24 cellular contexts compared by ENCODE assay signal in the genomic region with DNA sequence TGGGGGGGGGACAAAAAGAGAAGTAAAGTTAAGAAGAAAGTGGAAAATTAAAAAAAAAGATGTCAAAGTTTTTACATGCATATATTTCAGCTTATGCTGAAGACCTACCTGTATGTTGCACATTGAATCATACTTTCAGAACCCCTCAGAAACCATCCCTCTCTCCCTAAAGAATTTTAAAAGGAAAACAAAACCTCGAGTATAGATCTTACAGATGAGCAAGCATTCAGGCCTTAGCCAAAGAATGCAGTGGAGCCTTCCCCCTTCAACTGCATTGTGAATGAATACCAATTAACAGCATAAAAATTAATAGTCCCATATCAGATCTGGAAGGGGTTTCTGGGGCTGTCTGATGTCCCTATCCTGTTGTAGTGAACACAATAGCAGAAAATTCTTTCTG. TPM values are rescaled to one million over a fixed set of nuclear protein-coding genes. Genes with fewer than 3 reads are reported as not detected.
DNase-seq lines count a peak whose midpoint lies in the region; FAIRE-seq and TF ChIP-seq lines count a peak whose summit lies in the region.
"Had no signal": no experiment of that assay in that cellular context is flagged by ENCODE, and none has a peak within 500 bp of the region (broad histone marks: within the 10 kb centered on the region; RNA-seq: fewer than 3 reads in every experiment).

No MANE protein-coding gene starts in this region.

- H3K9me3 ChIP-seq in neutrophil (no peaks in the 10 kb centered on the region), BE2C (no peaks in the 10 kb centered on the region)
- H3K9me3 ChIP-seq: suprapubic skin had no signal

- peak overlapping the region; percentile 33 for H3K27ac Mint-ChIP-seq in activated naive CD4-positive, alpha-beta T cell treated with anti-CD3 and anti-CD28 coated beads for 36 hours
- H3K27ac Mint-ChIP-seq in activated naive CD8-positive, alpha-beta T cell treated with anti-CD3 and anti-CD28 coated beads for 36 hours, result peak overlapping the region; percentile 79

- H3K36me3 ChIP-seq in neutrophil (peaks cover 100% of the 10 kb centered on the region), BE2C (peaks cover 85% of the 10 kb centered on the region)

- CTCF ChIA-PET in activated naive CD4-positive, alpha-beta T cell treated with anti-CD3 and anti-CD28 coated beads for 36 hours (lab: Charles Lee), result no interaction called here

- no peak for DNase-seq in activated naive CD4-positive, alpha-beta T cell treated with anti-CD3 and anti-CD28 coated beads for 36 hours
- no peak for DNase-seq in activated naive CD4-positive, alpha-beta T cell treated with anti-CD3 and anti-CD28 coated beads, Interleukin-2, amount 50 U/mL, for 16 hours
- no peak for DNase-seq in GM12892 (ENCODE audit: insufficient read length)
- DNase-seq in activated naive CD8-positive, alpha-beta T cell treated with anti-CD3 and anti-CD28 coated beads for 36 hours, result no peak
- DNase-seq in BE2C, result no peak
- no peak for DNase-seq in DMS114 treated with DMSO at 0.1 percent for 48 hours (lab: John Stamatoyannopoulos, UW; ENCODE audit: unreplicated experiment)
- no peak for DNase-seq in HPDE6-E6E7 (ENCODE audit: extremely low spot score)
- DNase-seq: activated CD4-positive, alpha-beta T cell treated with anti-CD3 and anti-CD28 coated beads for 1 hour; central memory CD4-positive, alpha-beta T cell; DMS79 treated with DMSO at 0.1 percent for 48 hours; kidney glomerular epithelial cell; NCI-H2029; NCI-H446; retina; RPMI8226; stimulated activated CD4-positive, alpha-beta T cell treated with anti-CD3 and anti-CD28 coated beads, Interleukin-12 subunit alpha, Interleukin-12 subunit beta, amount 100 ng/mL, for 4 hours; stimulated activated CD8-positive, alpha-beta memory T cell treated with anti-CD3 and anti-CD28 coated beads, Interleukin-4, amount 100 ng/mL, for 48 hours had no signal

- FAIRE-seq in GM12892 (lab: Jason Lieb, UNC), result no peak
- FAIRE-seq: frontal cortex, K562 had no signal

- H3K27ac ChIP-seq in neutrophil, result peak overlapping the region; percentile 26
- H3K27ac ChIP-seq: suprapubic skin had no signal

- TF ChIP-seq CTCF in neutrophil (IDR thresholded peaks at IDR 0.05) (no peak), BE2C (IDR thresholded peaks at IDR 0.05; ENCODE audit: low read depth, low read length) (no peak)

- no peaks in the 10 kb centered on the region for H3K27me3 ChIP-seq in neutrophil
- no peaks in the 10 kb centered on the region for H3K27me3 ChIP-seq in BE2C
- H3K27me3 ChIP-seq: suprapubic skin had no signal

- H3K4me1 Mint-ChIP-seq in activated naive CD4-positive, alpha-beta T cell treated with anti-CD3 and anti-CD28 coated beads for 36 hours (ENCODE audit: low read depth), result peaks cover 38% of the 10 kb centered on the region
- peaks cover 41% of the 10 kb centered on the region for H3K4me1 Mint-ChIP-seq in activated naive CD8-positive, alpha-beta T cell treated with anti-CD3 and anti-CD28 coated beads for 36 hours

- intact Hi-C loops in activated naive CD4-positive, alpha-beta T cell treated with anti-CD3 and anti-CD28 coated beads for 36 hours (cut with micrococcal nuclease), result no loop called here

- no peak overlapping the region for H3K4me3 ChIP-seq in neutrophil (ENCODE audit: low read depth in 1 of 2, low read length in 1 of 2)
- H3K4me3 ChIP-seq in BE2C (ENCODE audit: low read depth, low read length), result no peak overlapping the region
- H3K4me3 ChIP-seq: K562, suprapubic skin had no signal

- H3K9me3 Mint-ChIP-seq in activated naive CD4-positive, alpha-beta T cell treated with anti-CD3 and anti-CD28 coated beads for 36 hours, result no peaks in the 10 kb centered on the region
- H3K9me3 Mint-ChIP-seq in activated naive CD8-positive, alpha-beta T cell treated with anti-CD3 and anti-CD28 coated beads for 36 hours, result no peaks in the 10 kb centered on the region
- H3K9me3 Mint-ChIP-seq: neural crest cell had no signal

- H3K27me3 Mint-ChIP-seq in activated naive CD4-positive, alpha-beta T cell treated with anti-CD3 and anti-CD28 coated beads for 36 hours (ENCODE audit: low read depth), result no peaks in the 10 kb centered on the region
- H3K27me3 Mint-ChIP-seq in activated naive CD8-positive, alpha-beta T cell treated with anti-CD3 and anti-CD28 coated beads for 36 hours, result no peaks in the 10 kb centered on the region

- H3K4me1 ChIP-seq in neutrophil (ENCODE audit: control insufficient read depth in 1 of 2, insufficient read depth in 1 of 2, low read depth in 1 of 2, low read length in 1 of 2) (no peaks in the 10 kb centered on the region), BE2C (no peaks in the 10 kb centered on the region)

- H3K4me3 Mint-ChIP-seq in activated naive CD4-positive, alpha-beta T cell treated with anti-CD3 and anti-CD28 coated beads for 36 hours, result no peak overlapping the region
- no peak overlapping the region for H3K4me3 Mint-ChIP-seq in activated naive CD8-positive, alpha-beta T cell treated with anti-CD3 and anti-CD28 coated beads for 36 hours
- H3K4me3 Mint-ChIP-seq: neural crest cell had no signal

- peaks cover 58% of the 10 kb centered on the region for H3K36me3 Mint-ChIP-seq in activated naive CD4-positive, alpha-beta T cell treated with anti-CD3 and anti-CD28 coated beads for 36 hours (ENCODE audit: low read depth)
- H3K36me3 Mint-ChIP-seq in activated naive CD8-positive, alpha-beta T cell treated with anti-CD3 and anti-CD28 coated beads for 36 hours, result peaks cover 68% of the 10 kb centered on the region

- TF ChIP-seq POLR2A in GM12892 (IDR thresholded peaks at IDR 0.05; ENCODE audit: low read depth, low read length), result peak; percentile 50

RNA-seq across cellular contexts. Expression of gene KDELR3, which starts 16.3 kb away (rescaled TPM):
- total RNA-seq in activated naive CD4-positive, alpha-beta T cell treated with anti-CD3 and anti-CD28 coated beads for 36 hours, result under 1 TPM; 0.57 to 0.77 TPM
- polyA plus RNA-seq in GM12892 (2012; ENCODE audit: missing spikeins), result 0.34 TPM
- total RNA-seq in activated naive CD8-positive, alpha-beta T cell treated with anti-CD3 and anti-CD28 coated beads for 36 hours, result 1 to 10 TPM in 1 of 2 experiments, under 1 TPM in 1; 0.72 to 1.3 TPM
- polyA plus RNA-seq in BE2C (2012; ENCODE audit: insufficient read depth, insufficient read length, low read depth), result not detected

RNA-seq across cellular contexts. Expression of gene DDX17, which starts 21.9 kb away (rescaled TPM):
- 100 to 1,000 TPM; 319 to 341 TPM for total RNA-seq in activated naive CD4-positive, alpha-beta T cell treated with anti-CD3 and anti-CD28 coated beads for 36 hours
- polyA plus RNA-seq in GM12892 (2012; ENCODE audit: missing spikeins), result 218 TPM
- total RNA-seq in activated naive CD8-positive, alpha-beta T cell treated with anti-CD3 and anti-CD28 coated beads for 36 hours, result 100 to 1,000 TPM; 254 to 256 TPM
- polyA plus RNA-seq in BE2C (2012; ENCODE audit: insufficient read depth, insufficient read length, low read depth), result 237 TPM

RNA-seq across cellular contexts. Expression of gene KCNJ4, which starts 29.2 kb away (rescaled TPM):
- not detected for total RNA-seq in activated naive CD4-positive, alpha-beta T cell treated with anti-CD3 and anti-CD28 coated beads for 36 hours
- polyA plus RNA-seq in GM12892 (2012; ENCODE audit: missing spikeins), result not detected
- total RNA-seq in activated naive CD8-positive, alpha-beta T cell treated with anti-CD3 and anti-CD28 coated beads for 36 hours, result not detected
- polyA plus RNA-seq in BE2C (2012; ENCODE audit: insufficient read depth, insufficient read length, low read depth), result not detected
- polyA plus RNA-seq: AG04450, esophagus had no signal
